7 cellular contexts compared by ENCODE assay signal in genomic region chr1:206320227-206320626, GRCh38.
DNase-seq lines count a peak whose midpoint lies in the region; ATAC-seq, FAIRE-seq and TF ChIP-seq lines count a peak whose summit lies in the region.
"Not testable (repeated sequence)": the region's sequence is repeated elsewhere in the genome, so short reads cannot be mapped to it uniquely, and the experiment has no call there.

No MANE protein-coding gene starts in this region.

- H3K4me3 ChIP-seq in HCT116 (replicated peaks in 1 of 2; ENCODE audit: low read depth in 1 of 2, low read length in 2 of 2); PC-3 (ENCODE audit: low read length); K562; HepG2 (replicated peaks in 1 of 3; ENCODE audit: insufficient read depth in 1 of 3, low read depth in 2 of 3, low read length in 3 of 3); upper lobe of right lung: not testable (repeated sequence)

- not testable (repeated sequence) for DNase-seq in HCT116 (ENCODE audit: low read depth, low spot score); PC-3; RCC 7860 (ENCODE audit: low spot score); K562 (ENCODE audit: extremely low read depth in 1 of 4, low spot score in 3 of 4); foreskin keratinocyte; HepG2 (ENCODE audit: low spot score); upper lobe of right lung

- in situ Hi-C loops in K562 (cut with MboI); HepG2 (cut with HindIII; ENCODE audit: extremely low pct_ligation_motif_present, low pct_unique_long_range_greater_than_20kb): not testable (repeated sequence)

- RAD21 ChIA-PET in HCT116 (lab: Charles Lee; ENCODE audit: low non-redundant PET in 1 of 2, low total read pairs in 2 of 2, uncharacterized antibody in 2 of 2, unreplicated experiment in 2 of 2), result not testable (repeated sequence)

- not testable (repeated sequence) for TF ChIP-seq CTCF in HCT116 (IDR thresholded peaks at IDR 0.05 in 2 of 3, conservative IDR thresholded peaks at IDR 0.05 in 1 of 3; ENCODE audit: borderline replicate concordance in 1 of 3, insufficient read depth in 1 of 3, low read depth in 2 of 3, low read length in 2 of 3); PC-3 (conservative IDR thresholded peaks at IDR 0.05; ENCODE audit: low read depth, low read length); K562 (IDR thresholded peaks at IDR 0.05 in 2 of 3, conservative IDR thresholded peaks at IDR 0.05 in 1 of 3; ENCODE audit: insufficient read depth in 2 of 3, low read depth in 1 of 3, low read length in 3 of 3); foreskin keratinocyte (conservative IDR thresholded peaks at IDR 0.05); HepG2 (CRISPR knock-in tag; IDR thresholded peaks at IDR 0.05); upper lobe of right lung (IDR thresholded peaks at IDR 0.05)

- intact Hi-C loops in HCT116 (cut with micrococcal nuclease); PC-3 (cut with micrococcal nuclease); K562 (cut with micrococcal nuclease); HepG2 (cut with micrococcal nuclease; ENCODE audit: unreplicated experiment); upper lobe of right lung (cut with DNase I): not testable (repeated sequence)

- H3K4me2 ChIP-seq in HCT116 (ENCODE audit: low read length); PC-3 (ENCODE audit: low read length); K562 (ENCODE audit: insufficient read depth, low read length); HepG2 (ENCODE audit: low read depth, low read length): not testable (repeated sequence)

- not testable (repeated sequence) for H3K36me3 ChIP-seq in HCT116 (ENCODE audit: control insufficient read depth in 1 of 2, insufficient read depth in 2 of 2, low read length in 2 of 2); PC-3 (ENCODE audit: low read depth, low read length); K562 (ENCODE audit: control insufficient read depth, insufficient read depth, low read length); HepG2 (replicated peaks in 1 of 2; ENCODE audit: control insufficient read depth in 1 of 2, insufficient read depth in 2 of 2, low read length in 2 of 2); upper lobe of right lung

- not testable (repeated sequence) for H3K27me3 ChIP-seq in HCT116 (ENCODE audit: insufficient read depth, low read length); PC-3 (ENCODE audit: low read length); K562 (ENCODE audit: control insufficient read depth in 2 of 2, insufficient read depth in 2 of 2, low read length in 2 of 2); foreskin keratinocyte; HepG2 (ENCODE audit: control insufficient read depth in 1 of 2, insufficient read depth in 2 of 2, low read length in 2 of 2); upper lobe of right lung

- H3K79me2 ChIP-seq in HCT116 (ENCODE audit: insufficient read depth, low read length); PC-3 (ENCODE audit: low read length); K562 (ENCODE audit: control insufficient read depth, insufficient read depth, low read length); HepG2 (ENCODE audit: insufficient read depth, low read length): not testable (repeated sequence)

- CTCF ChIA-PET in HCT116 (lab: Charles Lee); PC-3 (lab: Charles Lee); K562 (lab: Yijun Ruan, JAX; ENCODE audit: low intra/inter-chr PET ratio); HepG2 (lab: Yijun Ruan, JAX; ENCODE audit: low intra/inter-chr PET ratio, low total read pairs): not testable (repeated sequence)

- H3K9me2 ChIP-seq in HCT116 (ENCODE audit: insufficient read depth); PC-3 (replicated peaks; ENCODE audit: low read length): not testable (repeated sequence)

- not testable (repeated sequence) for TF ChIP-seq POLR2A in HCT116 (IDR thresholded peaks at IDR 0.05; ENCODE audit: borderline replicate concordance, extremely low read depth, insufficient read depth, insufficient read length); K562 (conservative IDR thresholded peaks at IDR 0.05); HepG2 (IDR thresholded peaks at IDR 0.05; ENCODE audit: insufficient read depth in 1 of 2, low read depth in 2 of 2, low read length in 2 of 2)

- not testable (repeated sequence) for H3K9ac ChIP-seq in HCT116 (ENCODE audit: low read length); PC-3 (ENCODE audit: low read length); K562 (ENCODE audit: insufficient read depth in 1 of 2, low read depth in 2 of 2, low read length in 2 of 2); HepG2 (ENCODE audit: insufficient read depth, low read depth, low read length)

- H3K9me3 ChIP-seq in HCT116 (ENCODE audit: control insufficient read depth in 1 of 2, insufficient read depth in 1 of 2, low read depth in 1 of 2, low read length in 2 of 2); PC-3 (ENCODE audit: low read length); K562 (replicated peaks; ENCODE audit: control insufficient read depth, insufficient read depth, low read depth, low read length); HepG2 (ENCODE audit: low read length); upper lobe of right lung: not testable (repeated sequence)

- not testable (repeated sequence) for H3K4me1 ChIP-seq in HCT116 (ENCODE audit: control insufficient read depth in 1 of 2, insufficient read depth in 2 of 2, low read length in 2 of 2); PC-3 (ENCODE audit: insufficient read depth, low read length); K562 (replicated peaks in 1 of 2; ENCODE audit: control insufficient read depth in 2 of 2, insufficient read depth in 2 of 2, low read length in 2 of 2); foreskin keratinocyte; HepG2 (ENCODE audit: insufficient read depth, low read length); upper lobe of right lung

- POLR2A ChIA-PET in HCT116 (lab: Charles Lee); PC-3 (lab: Charles Lee; ENCODE audit: unreplicated experiment); K562 (lab: Yijun Ruan, JAX); HepG2 (lab: Yijun Ruan, JAX): not testable (repeated sequence)

- H3F3A ChIP-seq in PC-3 (ENCODE audit: low read length, unreplicated experiment), result not testable (repeated sequence)

- TF ChIP-seq EP300 in K562 (IDR thresholded peaks at IDR 0.05; ENCODE audit: low read length); HepG2 (IDR thresholded peaks at IDR 0.05; ENCODE audit: low read depth in 2 of 2, low read length in 2 of 2); HepG2 (CRISPR knock-in tag; IDR thresholded peaks at IDR 0.05; ENCODE audit: borderline replicate concordance): not testable (repeated sequence)

- not testable (repeated sequence) for H2AFZ ChIP-seq in HCT116 (ENCODE audit: low read depth, low read length, poor library complexity, severe bottlenecking); PC-3 (ENCODE audit: low read length); K562 (ENCODE audit: low read depth, low read length); HepG2 (ENCODE audit: low read length)

- peak; percentile 85 for ATAC-seq in HCT116
- peak; percentile 89 for ATAC-seq in PC-3
- not testable (repeated sequence) for ATAC-seq in K562, HepG2
- ATAC-seq in foreskin keratinocyte, result peak; percentile 82
- peak; percentile 33 for ATAC-seq in upper lobe of right lung

- BruUV-seq in HCT116 (replicated peaks; lab: Mats Ljungman, UMichigan) (TSS peak; percentile 44), K562 (replicated peaks; lab: Mats Ljungman, UMichigan) (TSS peak; percentile 30), HepG2 (replicated peaks; lab: Mats Ljungman, UMichigan) (TSS peak; percentile 36)
- BruUV-seq in PC-3 (replicated peaks; lab: Mats Ljungman, UMichigan), result not testable (repeated sequence)

- FAIRE-seq in RCC 7860 (lab: Jason Lieb, UNC), result peak; percentile 94
- not testable (repeated sequence) for FAIRE-seq in K562 (lab: Jason Lieb, UNC); HepG2 (lab: Jason Lieb, UNC)

- not testable (repeated sequence) for TF ChIP-seq RAD21 in HCT116 (IDR thresholded peaks at IDR 0.05; ENCODE audit: low read depth); K562 (CRISPR knock-in tag; conservative IDR thresholded peaks at IDR 0.05 in 1 of 2, IDR thresholded peaks at IDR 0.05 in 1 of 2); HepG2 (CRISPR knock-in tag; IDR thresholded peaks at IDR 0.05)

- not testable (repeated sequence) for H3K9me1 ChIP-seq in K562 (ENCODE audit: control insufficient read depth, insufficient read depth, low read length)

- H3K27ac ChIP-seq in HCT116 (ENCODE audit: low read depth, low read length); PC-3 (ENCODE audit: low read length); K562 (ENCODE audit: extremely low read depth, low read depth, low read length); foreskin keratinocyte; HepG2 (ENCODE audit: extremely low read length, insufficient read depth, low read length); upper lobe of right lung: not testable (repeated sequence)

- no CpG with 5 or more reads among the region's 2 CpGs for WGBS in K562 (ENCODE audit: insufficient coverage, low coverage, missing lambda C conversion rate)
- no CpG with 5 or more reads among the region's 2 CpGs for WGBS in HepG2 (ENCODE audit: low lambda C conversion rate)

- H4K20me1 ChIP-seq in HCT116 (ENCODE audit: insufficient read depth); PC-3 (ENCODE audit: low read length); K562 (replicated peaks; ENCODE audit: control insufficient read depth, insufficient read depth, low read length); HepG2 (ENCODE audit: insufficient read depth, low read length): not testable (repeated sequence)
